8 cellular contexts compared by ENCODE assay signal in the genomic region with DNA sequence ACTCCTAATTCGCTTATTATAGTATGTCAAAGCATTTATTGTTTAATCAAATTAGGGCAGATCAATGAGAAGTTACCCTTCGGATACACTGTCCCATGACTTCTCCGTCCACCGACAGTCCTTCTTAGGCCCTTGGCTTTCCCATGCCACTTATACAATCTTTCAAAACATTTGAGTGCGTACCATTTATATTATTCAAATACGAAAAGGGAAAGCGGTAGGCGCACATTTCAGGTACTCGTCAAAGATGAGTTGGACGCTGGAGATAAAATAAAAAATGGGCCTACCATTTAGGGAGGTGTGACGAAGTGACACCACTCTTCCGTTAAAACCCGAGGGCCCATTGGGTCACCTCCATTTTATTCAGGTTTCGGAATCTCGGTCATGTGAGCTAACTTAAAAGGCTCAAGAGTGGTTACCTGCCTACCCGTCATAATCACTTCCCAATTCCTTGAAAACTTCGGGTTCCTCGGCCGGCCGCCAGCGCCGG. TPM values are rescaled to one million over a fixed set of nuclear protein-coding genes. Genes with fewer than 3 reads are reported as not detected.
DNase-seq lines count a peak whose midpoint lies in the region; ATAC-seq and TF ChIP-seq lines count a peak whose summit lies in the region.

No MANE protein-coding gene starts in this region.

- peak overlapping the region; percentile 99 for H3K27ac Mint-ChIP-seq in T-cell

- no peaks in the 10 kb centered on the region for H3K27me3 ChIP-seq in heart left ventricle

- no peak for TF ChIP-seq CTCF in heart left ventricle (IDR thresholded peaks at IDR 0.05)

- DNase-seq in T-cell (peak in 1 of 34 experiments; percentile 0), heart left ventricle (no peak), ecto neural progenitor cell (ENCODE audit: low spot score) (no peak), COR-L47 (lab: John Stamatoyannopoulos, UW) (no peak), DMS79 (lab: John Stamatoyannopoulos, UW) (no peak)

- H3K36me3 ChIP-seq in heart left ventricle, result no peaks in the 10 kb centered on the region

- no peaks in the 10 kb centered on the region for H3K9me3 Mint-ChIP-seq in T-cell

- POLR2A ChIA-PET in T-cell (lab: Charles Lee), result interaction anchor here in 1 of 2 donors (0.6 to 1.7 kb wide), 4 partner anchors 29 to 625 kb away, joined by 3 to 9 read pairs (median 4); a partner anchor contains a TSS

- peak overlapping the region; percentile 94 to 98 (median 97) for H3K4me3 Mint-ChIP-seq in T-cell

- H3K4me1 ChIP-seq in heart left ventricle, result peaks cover 0 to 21% (median 7%) of the 10 kb centered on the region in 12 donors

- intact Hi-C loops in heart left ventricle (cut with DNase I), result loop anchor here in 3 of 10 donors (1.0 to 2.0 kb wide), 2 partner anchors 33 to 34 kb away; a partner anchor contains a TSS

- 23 to 26% (median 25%) methylated on average over 22 of the region's 22 CpGs for WGBS in heart left ventricle, 4 donors

- no peaks in the 10 kb centered on the region for H3K9me3 ChIP-seq in heart left ventricle

- peak overlapping the region; percentile 67 to 92 (median 83) for H3K4me3 ChIP-seq in heart left ventricle
- H3K4me3 ChIP-seq in skin epidermis, result peak overlapping the region; percentile 59 to 81 (median 76)

- H3K27ac ChIP-seq in heart left ventricle (peak overlapping the region; percentile 89 to 98 (median 95)), skin epidermis (peak overlapping the region; percentile 87 to 99 (median 97))

- peak; percentile 7 for ATAC-seq in GM18519 (IDR thresholded peaks at IDR 0.05; ENCODE audit: low FRiP score, unreplicated experiment)
- peak; percentile 25 for ATAC-seq in HG02678 (IDR thresholded peaks at IDR 0.05; ENCODE audit: unreplicated experiment)
- peak; percentile 40 to 55 (median 54) for ATAC-seq in T-cell (replicated peaks in 1 of 4)
- ATAC-seq in heart left ventricle, result peak in 1 of 4 donors; percentile 50

- no peaks in the 10 kb centered on the region for H3K27me3 Mint-ChIP-seq in T-cell

- CTCF ChIA-PET in T-cell (lab: Charles Lee), result interaction anchor here in 1 of 2 donors (1.0 kb wide), 1 partner anchor 33 kb away, joined by 5 read pairs; a partner anchor contains a TSS

- H3K4me1 Mint-ChIP-seq in T-cell, result peaks cover 12 to 23% (median 17%) of the 10 kb centered on the region in 3 donors

- TF ChIP-seq POLR2A in heart left ventricle (IDR thresholded peaks at IDR 0.05), result no peak

- no peaks in the 10 kb centered on the region for H3K36me3 Mint-ChIP-seq in T-cell

RNA-seq across cellular contexts. Expression of a gene that starts 0.5 kb away (rescaled TPM):
- total RNA-seq in T-cell, result 1 to 10 TPM; 4.1 to 6.2 (median 5.3) TPM
- total RNA-seq in heart left ventricle, result 10 to 100 TPM in 6 of 9 donors, 1 to 10 TPM in 3; 1.9 to 16.6 (median 11.1) TPM
- 1 to 10 TPM; 3.0 to 5.3 TPM for polyA plus RNA-seq in heart left ventricle

RNA-seq across cellular contexts. Expression of a gene that starts 33.5 kb away (rescaled TPM):
- total RNA-seq in T-cell (10 to 100 TPM; 50.1 to 61.4 (median 51.3) TPM), heart left ventricle (100 to 1,000 TPM; 180 to 259 (median 241) TPM)
- 100 to 1,000 TPM; 214 to 229 TPM for polyA plus RNA-seq in heart left ventricle
